In the genomic region with DNA sequence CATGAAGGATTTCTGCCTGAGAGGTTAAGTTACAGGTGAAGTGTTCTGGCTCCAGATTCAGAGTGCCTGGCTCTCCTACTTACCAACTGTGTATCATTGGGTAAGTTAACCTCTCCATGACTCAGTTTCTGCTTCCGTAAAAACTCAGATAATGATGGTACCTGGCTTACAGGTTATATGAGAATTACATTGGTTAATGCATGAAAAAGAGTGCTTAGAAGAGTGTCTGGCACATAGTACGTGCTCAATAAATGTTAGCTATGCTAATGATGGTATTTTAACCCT, we compare ENCODE assay signal across 19 cellular contexts. TPM values are rescaled to one million over a fixed set of nuclear protein-coding genes. Genes with fewer than 3 reads are reported as not detected.
A peak's percentile ranks its signal among the peaks of the same experiment; 100 is the strongest.
DNase-seq lines count a peak whose midpoint lies in the region; ATAC-seq and TF ChIP-seq lines count a peak whose summit lies in the region.
"Had no signal": no experiment of that assay in that cellular context is flagged by ENCODE, and none has a peak within 500 bp of the region (broad histone marks: within the 10 kb centered on the region; RNA-seq: fewer than 3 reads in every experiment).

No MANE protein-coding gene starts in this region.

- no peak overlapping the region for H4K8ac ChIP-seq in mesenchymal stem cell (ENCODE audit: low read length)

- no peak overlapping the region for H3K4me3 ChIP-seq in breast epithelium
- H3K4me3 ChIP-seq in esophagus squamous epithelium, result no peak overlapping the region
- no peak overlapping the region for H3K4me3 ChIP-seq in uterus
- H3K4me3 ChIP-seq in MG63, result no peak overlapping the region
- no peak overlapping the region for H3K4me3 ChIP-seq in mesenchymal stem cell (ENCODE audit: insufficient read depth in 1 of 2, low read depth in 1 of 2, low read length in 2 of 2)
- H3K4me3 ChIP-seq: A549, HAP-1 had no signal

- TF ChIP-seq POLR2A in breast epithelium (IDR thresholded peaks at IDR 0.05) (no peak), esophagus squamous epithelium (IDR thresholded peaks at IDR 0.05) (no peak), uterus (IDR thresholded peaks at IDR 0.05) (no peak)

- TF ChIP-seq CTCF in RWPE1 (conservative IDR thresholded peaks at IDR 0.05; ENCODE audit: low read depth) (no peak), breast epithelium (IDR thresholded peaks at IDR 0.05) (no peak), esophagus squamous epithelium (IDR thresholded peaks at IDR 0.05) (no peak), uterus (IDR thresholded peaks at IDR 0.05) (no peak)

- no peak for ATAC-seq in GM19035 (IDR thresholded peaks at IDR 0.05; ENCODE audit: unreplicated experiment)
- ATAC-seq: A549; CD8-positive, alpha-beta T cell had no signal

- no peak overlapping the region for H3K14ac ChIP-seq in mesenchymal stem cell (ENCODE audit: low read length in 2 of 2)

- H2AFZ ChIP-seq in mesenchymal stem cell (ENCODE audit: low read depth, low read length), result no peak overlapping the region

- no peak overlapping the region for H3K4ac ChIP-seq in mesenchymal stem cell (ENCODE audit: low read depth in 1 of 2, low read length in 2 of 2)

- intact Hi-C loops in breast epithelium (cut with DNase I; ENCODE audit: low total_unique reads), result no loop called here
- intact Hi-C loops in esophagus squamous epithelium (cut with DNase I), result loop anchor here (5.0 kb wide), 1 partner anchor 109 kb away; no protein-coding TSS in a partner anchor
- intact Hi-C loops in uterus (cut with DNase I; ENCODE audit: low total_unique reads), result loop anchor here (10.0 kb wide), 1 partner anchor 107 kb away; no protein-coding TSS in a partner anchor

- no peak overlapping the region for H3K9ac ChIP-seq in mesenchymal stem cell (ENCODE audit: low read length)

- no peak overlapping the region for H2BK15ac ChIP-seq in mesenchymal stem cell (ENCODE audit: low read depth, poor library complexity, severe bottlenecking)

- no peak overlapping the region for H2BK5ac ChIP-seq in mesenchymal stem cell (ENCODE audit: low read depth, low read length, poor library complexity, severe bottlenecking)

- H3K9me3 ChIP-seq in breast epithelium (no peaks in the 10 kb centered on the region), esophagus squamous epithelium (no peaks in the 10 kb centered on the region), uterus (no peaks in the 10 kb centered on the region), MG63 (no peaks in the 10 kb centered on the region), mesenchymal stem cell (ENCODE audit: control insufficient read depth, low read length) (no peaks in the 10 kb centered on the region)
- H3K9me3 ChIP-seq: A549, BE2C, HAP-1 had no signal

- no peak overlapping the region for H2AK5ac ChIP-seq in mesenchymal stem cell (ENCODE audit: low read length, severe bottlenecking)

- H3K36me3 ChIP-seq in breast epithelium, result no peaks in the 10 kb centered on the region
- H3K36me3 ChIP-seq in esophagus squamous epithelium, result no peaks in the 10 kb centered on the region
- H3K36me3 ChIP-seq in uterus, result no peaks in the 10 kb centered on the region
- no peaks in the 10 kb centered on the region for H3K36me3 ChIP-seq in MG63
- no peaks in the 10 kb centered on the region for H3K36me3 ChIP-seq in mesenchymal stem cell (ENCODE audit: control insufficient read depth in 1 of 2, insufficient read depth in 2 of 2, low read depth in 1 of 2, low read length in 2 of 2)
- H3K36me3 ChIP-seq: BE2C, HAP-1 had no signal

- CTCF ChIA-PET in RWPE1 (lab: Yijun Ruan, JAX), result no interaction called here

- H3K18ac ChIP-seq in mesenchymal stem cell (ENCODE audit: low read depth in 1 of 2, low read length in 2 of 2), result no peak overlapping the region

- POLR2A ChIA-PET in RWPE1 (lab: Yijun Ruan, JAX; ENCODE audit: low non-redundant PET), result no interaction called here

- H3K4me1 ChIP-seq in breast epithelium (peaks cover 0 to 4% of the 10 kb centered on the region in 2 donors), esophagus squamous epithelium (peaks cover 18 to 62% (median 26%) of the 10 kb centered on the region in 3 donors), uterus (peaks cover 0 to 7% of the 10 kb centered on the region in 2 donors), mesenchymal stem cell (ENCODE audit: control insufficient read depth, insufficient read depth, low read depth, low read length) (peaks cover 5% of the 10 kb centered on the region)
- H3K4me1 ChIP-seq: A549, BE2C, HAP-1 had no signal

- H2BK12ac ChIP-seq in mesenchymal stem cell (ENCODE audit: low read length in 2 of 2), result no peak overlapping the region

- no peak overlapping the region for H4K91ac ChIP-seq in mesenchymal stem cell (ENCODE audit: low read length)

- no peaks in the 10 kb centered on the region for H3K79me1 ChIP-seq in mesenchymal stem cell (replicated peaks; ENCODE audit: low read length, poor library complexity, severe bottlenecking)

- WGBS in esophagus squamous epithelium, 2 donors, result 53 to 56% methylated on average over 2 of the region's 2 CpGs
- WGBS in mesenchymal stem cell, result 90% methylated on average over 1 of the region's 2 CpGs

- H2BK120ac ChIP-seq in mesenchymal stem cell (ENCODE audit: low read depth, low read length), result no peak overlapping the region

- H3K27me3 ChIP-seq in breast epithelium (no peaks in the 10 kb centered on the region), esophagus squamous epithelium (peaks cover 0 to 12% (median 0%) of the 10 kb centered on the region in 4 donors), uterus (no peaks in the 10 kb centered on the region), MG63 (no peaks in the 10 kb centered on the region), mesenchymal stem cell (ENCODE audit: control insufficient read depth in 1 of 2, insufficient read depth in 1 of 2, low read length in 2 of 2) (peaks cover 0 to 4% of the 10 kb centered on the region in 2 experiments)
- H3K27me3 ChIP-seq: BE2C had no signal

- H3K27ac ChIP-seq in RWPE1, result peak overlapping the region; percentile 96
- H3K27ac ChIP-seq in breast epithelium, result peak overlapping the region; percentile 33 to 54
- peak overlapping the region; percentile 69 to 82 (median 77) for H3K27ac ChIP-seq in esophagus squamous epithelium
- peak overlapping the region; percentile 67 to 78 for H3K27ac ChIP-seq in uterus
- no peak overlapping the region for H3K27ac ChIP-seq in mesenchymal stem cell (ENCODE audit: low read length, poor library complexity, severe bottlenecking)
- H3K27ac ChIP-seq: A549, C4-2B, HL-60 had no signal

- H3K4me2 ChIP-seq in mesenchymal stem cell (ENCODE audit: low read length, poor library complexity, severe bottlenecking), result no peak overlapping the region
- H3K4me2 ChIP-seq: A549 had no signal

- no peak for DNase-seq in RWPE1 (ENCODE audit: low spot score)
- DNase-seq in breast epithelium (ENCODE audit: low spot score in 2 of 2), result no peak
- DNase-seq in esophagus squamous epithelium (lab: John Stamatoyannopoulos, UW), result no peak
- DNase-seq in uterus, result no peak
- no peak for DNase-seq in MG63
- no peak for DNase-seq in mesenchymal stem cell
- DNase-seq: BE2C; CD8-positive, alpha-beta T cell; COR-L47; DND-41; GDM1; HFFc6 had no signal

- H3K23ac ChIP-seq in mesenchymal stem cell (ENCODE audit: low read length in 2 of 2), result no peak overlapping the region

RNA-seq across cellular contexts. Expression of gene CFAP161, which starts 23.8 kb away (rescaled TPM):
- total RNA-seq in breast epithelium (1 to 10 TPM in 1 of 3 donors, under 1 TPM in 1, not detected in 1; 0.66 to 1.0 TPM), esophagus squamous epithelium (under 1 TPM in 2 of 4 donors, not detected in 2; 0.38 to 0.88 TPM), uterus (1 to 10 TPM in 2 of 4 donors, not detected in 2; 2.8 to 3.3 TPM)
- total RNA-seq in MG63 (2014; rRNA removed; shearing (Covaris generic); ENCODE audit: low replicate concordance), result not detected in 2 replicates
- polyA plus RNA-seq in mesenchymal stem cell (2013, experiment 1 of 2), result not detected
- polyA plus RNA-seq in mesenchymal stem cell (2013, experiment 2 of 2), result not detected
- total RNA-seq: CD8-positive, alpha-beta T cell; H1 had no signal
- polyA plus RNA-seq: A549, AG04450 had no signal

RNA-seq across cellular contexts. Expression of gene IL16, which starts 38.8 kb away (rescaled TPM):
- total RNA-seq in breast epithelium, result 10 to 100 TPM; 11.1 to 40.5 (median 20.3) TPM
- total RNA-seq in esophagus squamous epithelium, result 10 to 100 TPM in 1 of 4 donors, 1 to 10 TPM in 3; 2.3 to 20.0 (median 4.6) TPM
- total RNA-seq in uterus, result 10 to 100 TPM; 16.6 to 69.2 (median 23.1) TPM
- 0.10 and 2.3 TPM in 2 replicates for total RNA-seq in MG63 (2014; rRNA removed; shearing (Covaris generic); ENCODE audit: low replicate concordance)
- 0.01 TPM for polyA plus RNA-seq in mesenchymal stem cell (2013, experiment 1 of 2)
- polyA plus RNA-seq in mesenchymal stem cell (2013, experiment 2 of 2), result not detected
- total RNA-seq: HFFc6 had no signal
